ENCODE assay signal across 29 cellular contexts in genomic region chrX:108811891-108812290, GRCh38.
DNase-seq lines count a peak whose midpoint lies in the region; ATAC-seq and TF ChIP-seq lines count a peak whose summit lies in the region.
"Had no signal": no experiment of that assay in that cellular context is flagged by ENCODE, and none has a peak within 500 bp of the region (broad histone marks: within the 10 kb centered on the region; RNA-seq: fewer than 3 reads in every experiment).

No MANE protein-coding gene starts in this region.

- H3K79me2 ChIP-seq in OCI-LY3 (ENCODE audit: low read length): no peaks in the 10 kb centered on the region

- TF ChIP-seq CTCF in OCI-LY3 (IDR thresholded peaks at IDR 0.05; ENCODE audit: low read depth, low read length): 0 out of 2 replicates have a peak, but pooled peaks have one; percentile 5

- H3K36me3 ChIP-seq in H7 (replicated peaks; ENCODE audit: control insufficient read depth, insufficient read depth, low read length): no peaks in the 10 kb centered on the region
- H3K36me3 ChIP-seq in OCI-LY3 (replicated peaks; ENCODE audit: low read depth, low read length): no peaks in the 10 kb centered on the region
- H3K36me3 ChIP-seq: esophagus muscularis mucosa, HAP-1, spleen, thoracic aorta had no signal

- H3K9ac ChIP-seq in OCI-LY3 (ENCODE audit: low read length): no peak overlapping the region

- no peaks in the 10 kb centered on the region for H3K9me3 ChIP-seq in OCI-LY3 (ENCODE audit: insufficient read depth, low read length)
- H3K9me3 ChIP-seq: HAP-1, thoracic aorta had no signal

- no peak overlapping the region for H3K4me2 ChIP-seq in OCI-LY3 (ENCODE audit: low read length)

- H3K27ac ChIP-seq in OCI-LY3 (ENCODE audit: low read length): no peak overlapping the region
- H3K27ac ChIP-seq: esophagus muscularis mucosa, spleen, thoracic aorta had no signal

- H2AFZ ChIP-seq in OCI-LY3 (ENCODE audit: low read depth, low read length): no peak overlapping the region

- ATAC-seq in GM21825 (IDR thresholded peaks at IDR 0.05; ENCODE audit: unreplicated experiment) (no peak), GM21515 (IDR thresholded peaks at IDR 0.05; ENCODE audit: unreplicated experiment) (no peak)
- ATAC-seq: activated naive CD8-positive, alpha-beta T cell treated with anti-CD3 and anti-CD28 coated beads, Interleukin-2, amount 50 U/mL, for 24 hours had no signal

- DNase-seq in ELR (ENCODE audit: low read depth) (peak; percentile 0), H7 (peak; percentile 21), iPS-NIHi7 (ENCODE audit: extremely low spot score) (peak; percentile 78), posterior cingulate gyrus (no peak), retina (no peak)
- DNase-seq: activated B cell treated with CpG ODN at 0.5 μM for 24 hours; activated CD4-positive, alpha-beta T cell treated with anti-CD3 and anti-CD28 coated beads, Interleukin-2, amount 50 U/mL, for 4 hours; activated CD8-positive, alpha-beta memory T cell treated with anti-CD3 and anti-CD28 coated beads, Interleukin-2, amount 50 U/mL, for 4 hours; activated gamma-delta T cell; activated naive CD8-positive, alpha-beta T cell treated with anti-CD3 and anti-CD28 coated beads, Interleukin-2, amount 50 U/mL, for 24 hours; CD4-positive, CD25-positive, alpha-beta regulatory T cell; effector memory CD4-positive, alpha-beta T cell; GF-D8; hippocampal formation; Kasumi-1; NCI-H1048; NCI-H187 treated with DMSO at 0.1 percent for 48 hours; NCI-H345; NK-92 treated with Interleukin-12 subunit alpha and Interleukin-12 subunit beta, amount 100 ng/mL, for 24 hours; spleen; stimulated activated CD4-positive, alpha-beta T cell treated with anti-CD3 and anti-CD28 coated beads, Interleukin-4, amount 100 ng/mL, for 1 hour; stimulated activated naive CD4-positive, alpha-beta T cell; T-helper 9 cell had no signal

- H3K27me3 ChIP-seq in H7 (ENCODE audit: control insufficient read depth, insufficient read depth, low read length) (no peaks in the 10 kb centered on the region), OCI-LY3 (ENCODE audit: low read depth, low read length) (no peaks in the 10 kb centered on the region)
- H3K27me3 ChIP-seq: esophagus muscularis mucosa, spleen had no signal

- H3K4me3 ChIP-seq in H7 (ENCODE audit: insufficient read depth, low read depth, low read length) (no peak overlapping the region), OCI-LY3 (ENCODE audit: low read length) (no peak overlapping the region)
- H3K4me3 ChIP-seq: esophagus muscularis mucosa, HAP-1, spleen, thoracic aorta had no signal

- H4K20me1 ChIP-seq in OCI-LY3 (ENCODE audit: insufficient read depth, low read length): no peaks in the 10 kb centered on the region

- intact Hi-C loops in posterior cingulate gyrus (cut with DNase I): no loop called here

- H3K4me1 ChIP-seq in OCI-LY3 (ENCODE audit: low read length): no peaks in the 10 kb centered on the region
- H3K4me1 ChIP-seq: esophagus muscularis mucosa, HAP-1, spleen had no signal

Comparison
In these comparisons a context has a peak if more than half of its experiments do, and no peak if none do; other contexts are left out.
1. DNase-seq: peak in ELR (single experiment), H7 (single experiment) and iPS-NIHi7 (single experiment); none in posterior cingulate gyrus (0 of 10) and retina (single experiment).